1 cellular context compared by ENCODE assay signal in the genomic region with DNA sequence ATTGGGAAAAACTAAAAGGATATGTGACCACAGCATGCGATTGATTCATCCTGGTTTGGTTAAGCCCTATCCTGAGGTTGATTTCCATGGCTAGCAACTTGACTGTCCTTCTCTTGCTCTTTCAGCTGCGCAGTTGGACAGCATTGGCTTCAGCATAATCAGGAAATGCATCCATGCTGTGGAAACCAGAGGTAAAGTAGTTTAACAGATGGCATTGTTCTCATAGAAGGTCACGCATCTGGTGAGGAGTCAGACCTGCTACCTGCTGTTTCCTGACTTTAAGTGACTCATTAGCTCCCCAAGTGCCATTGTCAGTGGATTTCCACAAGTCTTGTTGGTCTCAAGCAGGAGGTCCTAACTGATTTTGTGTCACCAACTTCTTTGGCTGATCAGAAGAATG.
TF ChIP-seq lines count a peak whose summit lies in the region.

No MANE protein-coding gene starts in this region.

TF ChIP-seq in IMR-90, 13 proteins besides CTCF, POLR2A, EP300 and RAD21:
- TF ChIP-seq MAFK (IDR thresholded peaks at IDR 0.05; ENCODE audit: low read depth, low read length) (no peak), RCOR1 (IDR thresholded peaks at IDR 0.05; ENCODE audit: insufficient replicate concordance, low read length) (no peak), MXI1 (IDR thresholded peaks at IDR 0.05; ENCODE audit: borderline replicate concordance, low read depth, low read length) (no peak), RFX5 (IDR thresholded peaks at IDR 0.05; ENCODE audit: low read depth, low read length) (no peak), FOS (IDR thresholded peaks at IDR 0.05; ENCODE audit: low read depth, low read length) (no peak), MAZ (IDR thresholded peaks at IDR 0.05; ENCODE audit: borderline replicate concordance, low read depth, low read length) (no peak), BHLHE40 (IDR thresholded peaks at IDR 0.05; ENCODE audit: low read depth, low read length) (no peak), CEBPB (IDR thresholded peaks at IDR 0.05; ENCODE audit: low read depth, low read length) (no peak), NFE2L2 (IDR thresholded peaks at IDR 0.05; ENCODE audit: low read depth, low read length) (no peak), CHD1 (IDR thresholded peaks at IDR 0.05; ENCODE audit: low read depth, low read length) (no peak), SMC3 (IDR thresholded peaks at IDR 0.05; ENCODE audit: low read depth, low read length) (no peak)
- TF ChIP-seq, protein P1, sequence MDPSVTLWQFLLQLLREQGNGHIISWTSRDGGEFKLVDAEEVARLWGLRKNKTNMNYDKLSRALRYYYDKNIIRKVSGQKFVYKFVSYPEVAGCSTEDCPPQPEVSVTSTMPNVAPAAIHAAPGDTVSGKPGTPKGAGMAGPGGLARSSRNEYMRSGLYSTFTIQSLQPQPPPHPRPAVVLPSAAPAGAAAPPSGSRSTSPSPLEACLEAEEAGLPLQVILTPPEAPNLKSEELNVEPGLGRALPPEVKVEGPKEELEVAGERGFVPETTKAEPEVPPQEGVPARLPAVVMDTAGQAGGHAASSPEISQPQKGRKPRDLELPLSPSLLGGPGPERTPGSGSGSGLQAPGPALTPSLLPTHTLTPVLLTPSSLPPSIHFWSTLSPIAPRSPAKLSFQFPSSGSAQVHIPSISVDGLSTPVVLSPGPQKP (IDR thresholded peaks at IDR 0.05; ENCODE audit: borderline replicate concordance, low read depth, low read length) = no peak
- TF ChIP-seq, protein P2, sequence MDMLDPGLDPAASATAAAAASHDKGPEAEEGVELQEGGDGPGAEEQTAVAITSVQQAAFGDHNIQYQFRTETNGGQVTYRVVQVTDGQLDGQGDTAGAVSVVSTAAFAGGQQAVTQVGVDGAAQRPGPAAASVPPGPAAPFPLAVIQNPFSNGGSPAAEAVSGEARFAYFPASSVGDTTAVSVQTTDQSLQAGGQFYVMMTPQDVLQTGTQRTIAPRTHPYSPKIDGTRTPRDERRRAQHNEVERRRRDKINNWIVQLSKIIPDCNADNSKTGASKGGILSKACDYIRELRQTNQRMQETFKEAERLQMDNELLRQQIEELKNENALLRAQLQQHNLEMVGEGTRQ (IDR thresholded peaks at IDR 0.05; ENCODE audit: low read depth, low read length) = no peak
